Comparison of ENCODE assay signal across 15 cellular contexts in genomic region chr7:80186721-80187120, GRCh38. TPM values are rescaled to one million over a fixed set of nuclear protein-coding genes. Genes with fewer than 3 reads are reported as not detected.
DNase-seq lines count a peak whose midpoint lies in the region; ATAC-seq and TF ChIP-seq lines count a peak whose summit lies in the region.
"Had no signal": no experiment of that assay in that cellular context is flagged by ENCODE, and none has a peak within 500 bp of the region (broad histone marks: within the 10 kb centered on the region; RNA-seq: fewer than 3 reads in every experiment).

No MANE protein-coding gene starts in this region.

- H3K27me3 Mint-ChIP-seq in HFFc6 (ENCODE audit: insufficient read depth) = no peaks in the 10 kb centered on the region; the same call in 1 of the 2 replicates
- peaks cover 3% of the 10 kb centered on the region for H3K27me3 Mint-ChIP-seq in glutamatergic neuron (ENCODE audit: unreplicated experiment)
- H3K27me3 Mint-ChIP-seq: activated naive CD4-positive, alpha-beta T cell treated with anti-CD3 and anti-CD28 coated beads, Interleukin-2, amount 10 ng/mL, durations not matched to agents 7 days and 5 days had no signal

- H3K27ac Mint-ChIP-seq in HFFc6 (no peak overlapping the region), glutamatergic neuron (ENCODE audit: unreplicated experiment) (peak overlapping the region; percentile 59)
- H3K27ac Mint-ChIP-seq: activated naive CD4-positive, alpha-beta T cell treated with anti-CD3 and anti-CD28 coated beads, Interleukin-2, amount 10 ng/mL, durations not matched to agents 7 days and 5 days; T-helper 1 cell treated with Interleukin-12 subunit alpha and Interleukin-12 subunit beta and Interleukin-4 antibody, amounts not matched to agents 30 μg/mL and 1 μg/mL, for 36 hours had no signal

- ATAC-seq in SK-N-SH treated with all-trans-retinoic acid at 6 μM for 48 hours (peak; percentile 21; the same call in 2 of the 3 replicates), sciatic nerve (peak; percentile 36), GM21390 (IDR thresholded peaks at IDR 0.05; ENCODE audit: unreplicated experiment) (no peak)
- ATAC-seq: foreskin keratinocyte; stimulated activated naive CD8-positive, alpha-beta T cell treated with anti-CD3 and anti-CD28 coated beads, Interleukin-15, Interleukin-2, amounts not matched to agents 100 U/mL and 50 U/mL, for 24 hours had no signal

- TF ChIP-seq CTCF in HFFc6 (IDR thresholded peaks at IDR 0.05) (no peak), glutamatergic neuron (IDR thresholded peaks at IDR 0.05; ENCODE audit: partially characterized antibody, unreplicated experiment) (no peak)

- H3K36me3 ChIP-seq in H7 (replicated peaks; ENCODE audit: control insufficient read depth, insufficient read depth, low read length) = no peaks in the 10 kb centered on the region
- H3K36me3 ChIP-seq: neutrophil had no signal

- H3K9me3 Mint-ChIP-seq in HFFc6 = no peaks in the 10 kb centered on the region; the same call in 1 of the 2 replicates
- peaks cover 2% of the 10 kb centered on the region for H3K9me3 Mint-ChIP-seq in glutamatergic neuron (ENCODE audit: unreplicated experiment)
- H3K9me3 Mint-ChIP-seq: activated naive CD4-positive, alpha-beta T cell treated with anti-CD3 and anti-CD28 coated beads, Interleukin-2, amount 10 ng/mL, durations not matched to agents 7 days and 5 days had no signal

- intact Hi-C loops in sciatic nerve (cut with DNase I) = no loop called here

- no peak overlapping the region for H3K4me3 ChIP-seq in H7 (ENCODE audit: insufficient read depth, low read depth, low read length)

- H3K27me3 ChIP-seq in H7 (ENCODE audit: control insufficient read depth, insufficient read depth, low read length) = no peaks in the 10 kb centered on the region
- H3K27me3 ChIP-seq: foreskin keratinocyte, neutrophil had no signal

- H3K4me1 Mint-ChIP-seq in HFFc6 (ENCODE audit: low read depth) (peaks cover 47% of the 10 kb centered on the region), glutamatergic neuron (ENCODE audit: low read depth, unreplicated experiment) (peaks cover 36% of the 10 kb centered on the region)
- H3K4me1 Mint-ChIP-seq: activated naive CD4-positive, alpha-beta T cell treated with anti-CD3 and anti-CD28 coated beads, Interleukin-2, amount 10 ng/mL, durations not matched to agents 7 days and 5 days had no signal

- DNase-seq in HFFc6 (peak; percentile 4), glutamatergic neuron (no peak), sciatic nerve (ENCODE audit: low spot score) (no peak), HuH-7 (ENCODE audit: low spot score) (no peak), H7 (no peak)
- DNase-seq: activated naive CD4-positive, alpha-beta T cell treated with anti-CD3 and anti-CD28 coated beads, Interleukin-2, amount 10 ng/mL, durations not matched to agents 7 days and 5 days; effector CD8-positive, alpha-beta T cell; foreskin keratinocyte; MM.1S; NCI-H774; stimulated activated naive CD8-positive, alpha-beta T cell treated with anti-CD3 and anti-CD28 coated beads, Interleukin-15, Interleukin-2, amounts not matched to agents 100 U/mL and 50 U/mL, for 24 hours had no signal

- H3K4me3 Mint-ChIP-seq in HFFc6 (no peak overlapping the region), glutamatergic neuron (ENCODE audit: unreplicated experiment) (no peak overlapping the region)
- H3K4me3 Mint-ChIP-seq: activated naive CD4-positive, alpha-beta T cell treated with anti-CD3 and anti-CD28 coated beads, Interleukin-2, amount 10 ng/mL, durations not matched to agents 7 days and 5 days; T-helper 1 cell treated with Interleukin-12 subunit alpha and Interleukin-12 subunit beta and Interleukin-4 antibody, amounts not matched to agents 30 μg/mL and 1 μg/mL, for 36 hours had no signal

- H3K36me3 Mint-ChIP-seq in HFFc6 (ENCODE audit: low read depth) (peaks cover 39% of the 10 kb centered on the region), glutamatergic neuron (ENCODE audit: unreplicated experiment) (no peaks in the 10 kb centered on the region)
- H3K36me3 Mint-ChIP-seq: activated naive CD4-positive, alpha-beta T cell treated with anti-CD3 and anti-CD28 coated beads, Interleukin-2, amount 10 ng/mL, durations not matched to agents 7 days and 5 days had no signal

TF ChIP-seq in SK-N-SH treated with all-trans-retinoic acid at 6 μM for 48 hours, 23 proteins besides CTCF, POLR2A, EP300 and RAD21:
- no peak for TF ChIP-seq ZNF565 (CRISPR knock-in tag; conservative IDR thresholded peaks at IDR 0.05; ENCODE audit: low read depth)
- peak; percentile 66 for TF ChIP-seq TCF4 (CRISPR knock-in tag; IDR thresholded peaks at IDR 0.05; ENCODE audit: borderline replicate concordance)
- 0 out of 2 replicates have a peak, but pooled peaks have one; percentile 10 for TF ChIP-seq GLIS3 (CRISPR knock-in tag; IDR thresholded peaks at IDR 0.05)
- TF ChIP-seq CSDC2 (CRISPR knock-in tag; IDR thresholded peaks at IDR 0.05) = no peak
- no peak for TF ChIP-seq ZC3H10 (CRISPR knock-in tag; IDR thresholded peaks at IDR 0.05)

RNA-seq across cellular contexts. Expression of gene GNAI1, which starts 52.1 kb away (rescaled TPM):
- 10 to 100 TPM; 58.8 to 70.9 (median 66.4) TPM for total RNA-seq in HFFc6 (2021; fragmentation: NEBNext Ultra II Directional; extraction: Animal tissue kit (Norgen Biotek cat#: 25700))
- total RNA-seq in glutamatergic neuron (ENCODE audit: unreplicated experiment) (61.9 TPM), sciatic nerve (65.8 TPM)
- total RNA-seq in H7 (2014; rRNA removed; shearing (Covaris generic)) = 19.4 and 35.3 TPM in 2 replicates
